In the genomic region with DNA sequence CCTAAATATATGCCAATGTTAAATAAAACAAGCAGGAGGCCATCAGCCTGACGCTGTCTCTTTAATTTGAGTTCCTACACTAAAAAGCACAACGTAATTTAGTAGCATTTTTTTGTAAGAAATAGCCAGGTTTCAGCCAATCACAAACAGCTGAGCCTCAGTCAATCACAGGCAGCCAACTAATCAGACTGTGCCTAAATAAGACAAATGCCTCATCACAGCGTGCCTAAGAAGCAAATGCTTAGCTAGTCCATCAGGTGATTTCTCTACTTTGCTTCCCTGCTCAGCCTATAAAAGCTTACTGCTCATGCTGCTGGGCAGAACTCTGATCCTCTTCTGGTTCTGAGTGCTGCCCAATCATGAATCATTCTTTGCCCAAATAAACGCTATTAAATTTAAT, we compare ENCODE assay signal across 23 cellular contexts. TPM values are rescaled to one million over a fixed set of nuclear protein-coding genes. Genes with fewer than 3 reads are reported as not detected.
"Had no signal": no experiment of that assay in that cellular context is flagged by ENCODE, and none has a peak within 500 bp of the region (broad histone marks: within the 10 kb centered on the region; RNA-seq: fewer than 3 reads in every experiment).

No MANE protein-coding gene starts in this region.

- H3K9me3 Mint-ChIP-seq: activated CD4-positive, alpha-beta memory T cell treated with anti-CD3 and anti-CD28 coated beads for 36 hours; activated naive CD4-positive, alpha-beta T cell treated with anti-CD3 and anti-CD28 coated beads for 36 hours; activated naive CD8-positive, alpha-beta T cell treated with anti-CD3 and anti-CD28 coated beads, Interleukin-2, amount 10 ng/mL, durations not matched to agents 7 days and 5 days; activated T-cell treated with anti-CD3 and anti-CD28 coated beads, Interleukin-2, amount 50 U/mL, for 72 hours; central memory CD8-positive, alpha-beta T cell; natural killer cell had no signal

- H3K27me3 Mint-ChIP-seq: activated CD4-positive, alpha-beta memory T cell treated with anti-CD3 and anti-CD28 coated beads for 36 hours; activated naive CD8-positive, alpha-beta T cell treated with anti-CD3 and anti-CD28 coated beads, Interleukin-2, amount 10 ng/mL, durations not matched to agents 7 days and 5 days; central memory CD8-positive, alpha-beta T cell had no signal

- H3K4me1 ChIP-seq: breast epithelium, prostate gland, upper lobe of left lung had no signal

- ATAC-seq: activated T-cell treated with anti-CD3 and anti-CD28 coated beads, Interleukin-2, amount 50 U/mL, for 72 hours; left lung; natural killer cell had no signal

- H3K36me3 ChIP-seq: breast epithelium, left lung, ovary, prostate gland, upper lobe of left lung had no signal

- DNase-seq: activated CD4-positive, alpha-beta memory T cell treated with anti-CD3 and anti-CD28 coated beads for 36 hours; activated CD4-positive, alpha-beta T cell treated with anti-CD3 and anti-CD28 coated beads for 48 hours; activated CD4-positive, CD25-positive, alpha-beta regulatory T cell; activated effector memory CD4-positive, alpha-beta T cell treated with Interleukin-2 at 50 U/mL for 16 hours; activated naive CD4-positive, alpha-beta T cell treated with anti-CD3 and anti-CD28 coated beads for 36 hours; activated naive CD8-positive, alpha-beta T cell treated with anti-CD3 and anti-CD28 coated beads, Interleukin-2, amount 10 ng/mL, durations not matched to agents 7 days and 5 days; activated T-cell treated with anti-CD3 and anti-CD28 coated beads, Interleukin-2, amount 50 U/mL, for 72 hours; amniotic stem cell; effector memory CD4-positive, alpha-beta T cell; kidney glomerular epithelial cell; left lung; natural killer cell; ovary; stimulated activated CD4-positive, alpha-beta T cell treated with anti-CD3 and anti-CD28 coated beads, Interleukin-4, amount 100 ng/mL, for 24 hours; stimulated activated naive CD4-positive, alpha-beta T cell treated with Interleukin-2 at 50 U/mL for 16 hours; T-helper 9 cell; upper lobe of left lung had no signal

- H3K4me1 Mint-ChIP-seq: activated naive CD8-positive, alpha-beta T cell treated with anti-CD3 and anti-CD28 coated beads, Interleukin-2, amount 10 ng/mL, durations not matched to agents 7 days and 5 days; central memory CD8-positive, alpha-beta T cell; natural killer cell had no signal

- H3K36me3 Mint-ChIP-seq: activated CD4-positive, alpha-beta memory T cell treated with anti-CD3 and anti-CD28 coated beads for 36 hours; activated naive CD8-positive, alpha-beta T cell treated with anti-CD3 and anti-CD28 coated beads, Interleukin-2, amount 10 ng/mL, durations not matched to agents 7 days and 5 days; natural killer cell had no signal

- H3K27ac ChIP-seq: breast epithelium, left lung, ovary, prostate gland, upper lobe of left lung had no signal

- H3K9me3 ChIP-seq: breast epithelium, left lung, ovary, prostate gland, upper lobe of left lung had no signal

- H3K4me3 Mint-ChIP-seq: activated CD4-positive, alpha-beta memory T cell treated with anti-CD3 and anti-CD28 coated beads for 36 hours; activated naive CD4-positive, alpha-beta T cell treated with anti-CD3 and anti-CD28 coated beads for 36 hours; activated naive CD8-positive, alpha-beta T cell treated with anti-CD3 and anti-CD28 coated beads, Interleukin-2, amount 10 ng/mL, durations not matched to agents 7 days and 5 days; activated T-cell treated with anti-CD3 and anti-CD28 coated beads, Interleukin-2, amount 50 U/mL, for 72 hours; central memory CD8-positive, alpha-beta T cell; natural killer cell had no signal

- H3K4me3 ChIP-seq: breast epithelium, left lung, lung, ovary, prostate gland, upper lobe of left lung had no signal

- H3K27ac Mint-ChIP-seq: activated CD4-positive, alpha-beta memory T cell treated with anti-CD3 and anti-CD28 coated beads for 36 hours; activated naive CD4-positive, alpha-beta T cell treated with anti-CD3 and anti-CD28 coated beads for 36 hours; activated naive CD8-positive, alpha-beta T cell treated with anti-CD3 and anti-CD28 coated beads, Interleukin-2, amount 10 ng/mL, durations not matched to agents 7 days and 5 days; activated T-cell treated with anti-CD3 and anti-CD28 coated beads, Interleukin-2, amount 50 U/mL, for 72 hours; natural killer cell had no signal

- FAIRE-seq: colon had no signal

- H3K27me3 ChIP-seq: breast epithelium, left lung, ovary, upper lobe of left lung had no signal

RNA-seq across cellular contexts. Expression of a gene that starts 38.3 kb away (rescaled TPM):
- total RNA-seq: dermis microvascular lymphatic vessel endothelial cell had no signal
